8 cellular contexts compared by ENCODE assay signal in genomic region chr21:44297525-44298290, GRCh38. TPM values are rescaled to one million over a fixed set of nuclear protein-coding genes. Genes with fewer than 3 reads are reported as not detected.
DNase-seq lines count a peak whose midpoint lies in the region; ATAC-seq and TF ChIP-seq lines count a peak whose summit lies in the region.

No MANE protein-coding gene starts in this region.

- H3K4me3 ChIP-seq in prostate gland (no peak overlapping the region), uterus (no peak overlapping the region)

- H3K27me3 ChIP-seq in prostate gland (replicated peaks; ENCODE audit: insufficient read depth) (no peaks in the 10 kb centered on the region), uterus (no peaks in the 10 kb centered on the region)

- H3K9me3 ChIP-seq in prostate gland: no peaks in the 10 kb centered on the region
- H3K9me3 ChIP-seq in uterus: no peaks in the 10 kb centered on the region

- H3K36me3 ChIP-seq in prostate gland: no peaks in the 10 kb centered on the region
- H3K36me3 ChIP-seq in uterus: no peaks in the 10 kb centered on the region

- H3K27ac ChIP-seq in prostate gland (no peak overlapping the region), uterus (no peak overlapping the region)

- WGBS in prostate gland: 33% methylated on average over 19 of the region's 22 CpGs

- peak; percentile 70 to 88 (median 78) for DNase-seq in NCI-H1417 (lab: John Stamatoyannopoulos, UW)
- DNase-seq in T follicular helper cell (ENCODE audit: low read depth): peak; percentile 57
- DNase-seq in activated naive CD8-positive, alpha-beta T cell treated with anti-CD3 and anti-CD28 coated beads, Interleukin-2, amount 50 U/mL, for 16 hours (ENCODE audit: low read depth, low spot score): peak; percentile 34
- DNase-seq in Right ventricle myocardium superior: peak; percentile 93
- DNase-seq in prostate gland (ENCODE audit: low spot score): peak; percentile 85
- DNase-seq in uterus: peak; percentile 76 to 81

- ATAC-seq in Right ventricle myocardium superior (ENCODE audit: poor library complexity): peak; percentile 56
- no peak for ATAC-seq in GM19035 (IDR thresholded peaks at IDR 0.05; ENCODE audit: unreplicated experiment)

- no peak for TF ChIP-seq POLR2A in prostate gland (IDR thresholded peaks at IDR 0.05)
- TF ChIP-seq POLR2A in uterus (IDR thresholded peaks at IDR 0.05): no peak

- H3K4me1 ChIP-seq in prostate gland (replicated peaks): peaks cover 14% of the 10 kb centered on the region
- H3K4me1 ChIP-seq in uterus: peaks cover 0 to 16% of the 10 kb centered on the region in 2 donors

- peak; percentile 87 for TF ChIP-seq CTCF in GM12873 (IDR thresholded peaks at IDR 0.05; ENCODE audit: insufficient read depth, low read depth, low read length, missing control alignments)
- TF ChIP-seq CTCF in prostate gland (IDR thresholded peaks at IDR 0.05): peak; percentile 74 to 92 (median 86)
- TF ChIP-seq CTCF in uterus (IDR thresholded peaks at IDR 0.05): peak; percentile 62 to 87 (median 74)

- intact Hi-C loops in Right ventricle myocardium superior (cut with DNase I): no loop called here
- intact Hi-C loops in prostate gland (cut with DNase I): no loop called here
- intact Hi-C loops in uterus (cut with DNase I; ENCODE audit: low total_unique reads): no loop called here

RNA-seq across cellular contexts. Expression of gene PFKL, which starts 2.1 kb away (rescaled TPM):
- total RNA-seq in Right ventricle myocardium superior (42.7 TPM), prostate gland (100 to 1,000 TPM in 1 of 2 donors, 10 to 100 TPM in 1; 99.4 to 235 TPM), uterus (100 to 1,000 TPM in 1 of 4 donors, 10 to 100 TPM in 3; 36.5 to 144 (median 75.4) TPM)

RNA-seq across cellular contexts. Expression of gene AIRE, which starts 12.0 kb away (rescaled TPM):
- total RNA-seq in Right ventricle myocardium superior (not detected), prostate gland (not detected), uterus (under 1 TPM in 1 of 4 donors, not detected in 3; 0.21 TPM)

RNA-seq across cellular contexts. Expression of gene DNMT3L, which starts 36.0 kb away (rescaled TPM):
- total RNA-seq in Right ventricle myocardium superior (not detected), prostate gland (not detected), uterus (not detected)

RNA-seq across cellular contexts. Expression of gene CFAP410, which starts 41.5 kb away (rescaled TPM):
- total RNA-seq in Right ventricle myocardium superior (13.9 TPM), prostate gland (10 to 100 TPM; 62.5 to 71.3 TPM), uterus (10 to 100 TPM; 23.8 to 44.8 (median 26.0) TPM)

RNA-seq across cellular contexts. Expression of gene TRPM2, which starts 55.7 kb away (rescaled TPM):
- 1.9 TPM for total RNA-seq in Right ventricle myocardium superior
- 1 to 10 TPM; 1.6 to 2.7 TPM for total RNA-seq in prostate gland
- 1 to 10 TPM in 2 of 4 donors, under 1 TPM in 2; 0.29 to 3.1 (median 1.8) TPM for total RNA-seq in uterus

Comparison
In these comparisons a context has a peak if more than half of its experiments do, and no peak if none do; other contexts are left out.
1. DNase-seq: peak in every context shown above with its lines; median percentile 93 in Right ventricle myocardium superior; 85 in prostate gland; 78 in uterus; 78 in NCI-H1417; 57 in T follicular helper cell; 34 in activated naive CD8-positive, alpha-beta T cell treated with anti-CD3 and anti-CD28 coated beads, Interleukin-2, amount 50 U/mL, for 16 hours.